33 cellular contexts compared by ENCODE assay signal in the genomic region with DNA sequence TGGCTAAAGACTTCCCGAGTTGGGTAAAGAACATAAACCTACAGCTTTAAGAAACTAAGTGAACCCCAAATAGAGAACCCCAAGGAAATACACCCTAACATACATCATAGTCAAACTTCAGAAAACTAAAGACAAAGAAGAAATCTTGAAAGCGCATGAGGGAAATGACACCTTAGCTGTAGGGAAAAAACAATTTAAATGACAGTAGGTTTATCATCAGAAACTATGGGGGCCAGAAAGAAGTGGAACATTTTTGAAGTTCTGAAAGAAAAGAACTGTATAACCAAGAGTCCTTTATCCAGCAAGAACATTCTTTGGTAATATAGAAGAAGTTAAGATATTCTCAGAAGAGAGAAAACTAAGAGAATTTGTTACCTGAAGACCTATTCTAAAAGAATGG. TPM values are rescaled to one million over a fixed set of nuclear protein-coding genes. Genes with fewer than 3 reads are reported as not detected.
"Had no signal": no experiment of that assay in that cellular context is flagged by ENCODE, and none has a peak within 500 bp of the region (broad histone marks: within the 10 kb centered on the region; RNA-seq: fewer than 3 reads in every experiment).

No MANE protein-coding gene starts in this region.

- DNase-seq: stimulated activated CD4-positive, alpha-beta T cell treated with anti-CD3 and anti-CD28 coated beads, Interleukin-2, amount 100 ng/mL, for 48 hours; stimulated activated CD4-positive, alpha-beta T cell treated with anti-CD3 and anti-CD28 coated beads, Interleukin-4, amount 100 ng/mL, for 1 hour; stimulated activated CD4-positive, alpha-beta T cell treated with anti-CD3 and anti-CD28 coated beads, Interleukin-4, amount 100 ng/mL, for 24 hours; stimulated activated CD4-positive, alpha-beta T cell treated with anti-CD3 and anti-CD28 coated beads, Interleukin-4, amount 100 ng/mL, for 4 hours; stimulated activated CD8-positive, alpha-beta memory T cell treated with anti-CD3 and anti-CD28 coated beads, Interleukin-4, amount 100 ng/mL, for 48 hours; stimulated activated naive B cell treated with anti-CD40 and anti-IgM and Interleukin-4, amounts not matched to agents 10 μg/mL and 1 μg/mL and 100 μg/mL, for 72 hours; stimulated activated naive CD4-positive, alpha-beta T cell; stimulated activated naive CD4-positive, alpha-beta T cell treated with Interleukin-2 at 50 U/mL for 16 hours; stimulated activated naive CD8-positive, alpha-beta T cell treated with anti-CD3 and anti-CD28 coated beads, Interleukin-15, amount 100 ng/mL, for 72 hours; stimulated activated naive CD8-positive, alpha-beta T cell treated with anti-CD3 and anti-CD28 coated beads, Interleukin-15, Interleukin-2, amounts not matched to agents 100 U/mL and 50 U/mL, for 24 hours; stomach; substantia nigra; testis; thyroid gland; tibial artery; transverse colon; trophoblast cell; upper lobe of left lung; upper lobe of right lung; uterus had no signal

- H3K4me3 ChIP-seq: stomach, suprapubic skin, testis, thoracic aorta, thyroid gland, tibial artery, tibial nerve, transverse colon, upper lobe of left lung, upper lobe of right lung, uterus, vagina had no signal

- FAIRE-seq: urothelium cell line had no signal

- H3K27ac ChIP-seq: stomach, suprapubic skin, testis, thoracic aorta, thyroid gland, tibial artery, tibial nerve, transverse colon, upper lobe of left lung, upper lobe of right lung, uterus, vagina had no signal

- H3K36me3 Mint-ChIP-seq: stimulated activated effector memory CD8-positive, alpha-beta T cell treated with anti-CD3 and anti-CD28 coated beads, Interleukin-12 subunit alpha, Interleukin-12 subunit beta, amount 100 ng/mL, for 72 hours had no signal

- H3K4me3 Mint-ChIP-seq: stimulated activated effector memory CD8-positive, alpha-beta T cell treated with anti-CD3 and anti-CD28 coated beads, Interleukin-12 subunit alpha, Interleukin-12 subunit beta, amount 100 ng/mL, for 72 hours; stimulated activated memory B cell treated with anti-CD40 and anti-IgM and Interleukin-4, amounts not matched to agents 10 μg/mL and 1 μg/mL and 100 μg/mL, for 72 hours; stimulated activated naive B cell treated with anti-CD40 and anti-IgM and Interleukin-4, amounts not matched to agents 10 μg/mL and 1 μg/mL and 100 μg/mL, for 72 hours; stimulated activated naive CD8-positive, alpha-beta T cell treated with anti-CD3 and anti-CD28 coated beads, Interleukin-15, amount 100 ng/mL, for 72 hours; stimulated activated naive CD8-positive, alpha-beta T cell treated with anti-CD3 and anti-CD28 coated beads, Interleukin-15, Interleukin-2, amounts not matched to agents 100 ng/mL and 50 ng/mL, for 24 hours; type B pancreatic cell had no signal

- H3K36me3 ChIP-seq: stomach, suprapubic skin, thoracic aorta, thyroid gland, tibial artery, tibial nerve, transverse colon, upper lobe of left lung, upper lobe of right lung, uterus, vagina had no signal

- H3K4me1 ChIP-seq: stomach, suprapubic skin, testis, thyroid gland, tibial artery, tibial nerve, transverse colon, upper lobe of left lung, upper lobe of right lung, uterus, vagina had no signal

- H3K4me1 Mint-ChIP-seq: stimulated activated effector memory CD8-positive, alpha-beta T cell treated with anti-CD3 and anti-CD28 coated beads, Interleukin-12 subunit alpha, Interleukin-12 subunit beta, amount 100 ng/mL, for 72 hours; stimulated activated memory B cell treated with anti-CD40 and anti-IgM and Interleukin-4, amounts not matched to agents 10 μg/mL and 1 μg/mL and 100 μg/mL, for 72 hours; stimulated activated naive B cell treated with anti-CD40 and anti-IgM and Interleukin-4, amounts not matched to agents 10 μg/mL and 1 μg/mL and 100 μg/mL, for 72 hours; stimulated activated naive CD8-positive, alpha-beta T cell treated with anti-CD3 and anti-CD28 coated beads, Interleukin-15, amount 100 ng/mL, for 72 hours had no signal

- H3K27ac Mint-ChIP-seq: stimulated activated effector memory CD8-positive, alpha-beta T cell treated with anti-CD3 and anti-CD28 coated beads, Interleukin-12 subunit alpha, Interleukin-12 subunit beta, amount 100 ng/mL, for 72 hours; stimulated activated memory B cell treated with anti-CD40 and anti-IgM and Interleukin-4, amounts not matched to agents 10 μg/mL and 1 μg/mL and 100 μg/mL, for 72 hours; stimulated activated naive B cell treated with anti-CD40 and anti-IgM and Interleukin-4, amounts not matched to agents 10 μg/mL and 1 μg/mL and 100 μg/mL, for 72 hours; stimulated activated naive CD8-positive, alpha-beta T cell treated with anti-CD3 and anti-CD28 coated beads, Interleukin-15, amount 100 ng/mL, for 72 hours; stimulated activated naive CD8-positive, alpha-beta T cell treated with anti-CD3 and anti-CD28 coated beads, Interleukin-15, Interleukin-2, amounts not matched to agents 100 ng/mL and 50 ng/mL, for 24 hours; type B pancreatic cell had no signal

- H3K27me3 ChIP-seq: stomach, suprapubic skin, testis, thyroid gland, tibial artery, tibial nerve, transverse colon, upper lobe of left lung, upper lobe of right lung, uterus, vagina had no signal

- H3K9me3 Mint-ChIP-seq: type B pancreatic cell had no signal

- ATAC-seq: stimulated activated effector memory CD8-positive, alpha-beta T cell treated with anti-CD3 and anti-CD28 coated beads, Interleukin-12 subunit alpha, Interleukin-12 subunit beta, amount 100 ng/mL, for 72 hours; stimulated activated memory B cell treated with anti-CD40 and anti-IgM and Interleukin-4, amounts not matched to agents 10 μg/mL and 1 μg/mL and 100 μg/mL, for 72 hours; stimulated activated naive B cell treated with anti-CD40 and anti-IgM and Interleukin-4, amounts not matched to agents 10 μg/mL and 1 μg/mL and 100 μg/mL, for 72 hours; stimulated activated naive CD8-positive, alpha-beta T cell treated with anti-CD3 and anti-CD28 coated beads, Interleukin-15, amount 100 ng/mL, for 72 hours; stimulated activated naive CD8-positive, alpha-beta T cell treated with anti-CD3 and anti-CD28 coated beads, Interleukin-15, Interleukin-2, amounts not matched to agents 100 U/mL and 50 U/mL, for 24 hours; upper lobe of right lung had no signal

- H3K9me3 ChIP-seq: testis, thyroid gland, uterus, vagina had no signal

RNA-seq across cellular contexts. Expression of a gene that starts 15.5 kb away (rescaled TPM):
- total RNA-seq: stomach, subcutaneous adipose tissue, suprapubic skin, temporal lobe, thoracic aorta, thyroid gland, transverse colon, upper lobe of left lung, upper lobe of right lung, ureter, uterus, vagina had no signal
- polyA plus RNA-seq: stomach, urinary bladder had no signal
